In the genomic region with DNA sequence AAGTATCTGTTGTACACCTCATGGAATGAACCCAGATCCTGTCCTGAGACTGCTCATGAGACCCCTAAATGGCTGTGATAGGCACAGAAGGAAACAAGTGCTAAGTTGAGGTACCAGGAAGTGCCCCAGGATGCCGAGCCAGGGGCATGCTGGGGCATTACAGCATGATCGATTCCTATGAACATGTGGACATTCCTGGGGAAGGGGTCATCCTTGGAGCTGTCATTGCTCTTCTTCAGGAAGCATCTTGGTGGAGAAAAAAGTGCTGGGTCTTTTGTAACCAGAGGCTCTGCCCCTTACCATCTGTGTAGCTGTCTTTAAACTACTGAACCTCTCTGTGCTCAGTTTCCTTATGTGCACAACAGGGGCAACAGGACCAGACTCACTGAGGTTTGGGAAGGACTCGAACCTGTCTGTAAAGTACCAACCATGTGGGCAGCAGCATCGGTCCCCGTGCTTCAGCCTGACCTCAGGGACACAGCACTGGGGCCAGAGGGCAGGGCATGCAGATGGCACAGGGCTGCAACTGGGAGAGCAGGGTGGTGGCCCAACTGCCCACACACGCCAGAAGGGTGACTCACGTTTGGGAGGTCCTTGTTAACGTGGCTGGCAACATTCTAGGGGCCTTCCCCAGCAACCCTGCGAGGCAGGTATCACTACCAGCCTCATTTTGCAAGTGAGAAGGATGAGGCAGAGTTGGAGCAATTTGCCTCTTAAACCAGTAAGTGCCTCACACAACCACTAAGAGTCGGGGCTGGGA, we compare ENCODE assay signal across 9 cellular contexts.
A peak's percentile ranks its signal among the peaks of the same experiment; 100 is the strongest.
DNase-seq lines count a peak whose midpoint lies in the region; ATAC-seq and TF ChIP-seq lines count a peak whose summit lies in the region.
"Had no signal": no experiment of that assay in that cellular context is flagged by ENCODE, and none has a peak within 500 bp of the region (broad histone marks: within the 10 kb centered on the region; RNA-seq: fewer than 3 reads in every experiment).

No MANE protein-coding gene starts in this region.

- peaks cover 12% of the 10 kb centered on the region for H3K4me1 ChIP-seq in foreskin keratinocyte

- DNase-seq in activated CD4-positive, alpha-beta T cell treated with anti-CD3 and anti-CD28 coated beads, Interleukin-2, amount 50 U/mL, for 4 hours = peak; percentile 22 to 36
- peak; percentile 53 to 78 for DNase-seq in foreskin keratinocyte
- peak; percentile 30 to 56 for DNase-seq in stimulated activated CD8-positive, alpha-beta memory T cell treated with anti-CD3 and anti-CD28 coated beads, Interleukin-2, amount 100 ng/mL, for 48 hours (ENCODE audit: low read depth in 2 of 2)
- no peak for DNase-seq in hypothalamus (lab: John Stamatoyannopoulos, UW)
- DNase-seq in left colon = no peak

- H3K27me3 ChIP-seq in foreskin keratinocyte = no peaks in the 10 kb centered on the region

- no peak for TF ChIP-seq CTCF in foreskin keratinocyte (conservative IDR thresholded peaks at IDR 0.05)

- peak; percentile 49 for ATAC-seq in HG03432 (IDR thresholded peaks at IDR 0.05; ENCODE audit: unreplicated experiment)
- peak; percentile 71 for ATAC-seq in foreskin keratinocyte
- no peak for ATAC-seq in HG03045 (IDR thresholded peaks at IDR 0.05; ENCODE audit: unreplicated experiment)
- no peak for ATAC-seq in HG03025 (IDR thresholded peaks at IDR 0.05; ENCODE audit: low FRiP score, unreplicated experiment)
- no peak for ATAC-seq in left colon

- H3K27ac ChIP-seq in foreskin keratinocyte = peak overlapping the region; percentile 40
- H3K27ac ChIP-seq: HL-60 had no signal

- intact Hi-C loops in left colon (cut with DNase I, micrococcal nuclease) = no loop called here

Comparison
In these comparisons a context has a peak if more than half of its experiments do, and no peak if none do; other contexts are left out.
1. ATAC-seq: peak in HG03432 (single experiment) and foreskin keratinocyte (single experiment); none in HG03045 (single experiment), HG03025 (single experiment) and left colon (single experiment).
2. DNase-seq: peak in activated CD4-positive, alpha-beta T cell treated with anti-CD3 and anti-CD28 coated beads, Interleukin-2, amount 50 U/mL, for 4 hours (2 of 2), foreskin keratinocyte (2 of 2) and stimulated activated CD8-positive, alpha-beta memory T cell treated with anti-CD3 and anti-CD28 coated beads, Interleukin-2, amount 100 ng/mL, for 48 hours (2 of 2); none in hypothalamus (0 of 51) and left colon (0 of 2).